ENCODE assay signal across 10 cellular contexts in genomic region chr12:81077686-81078441, GRCh38. TPM values are rescaled to one million over a fixed set of nuclear protein-coding genes. Genes with fewer than 3 reads are reported as not detected.
DNase-seq lines count a peak whose midpoint lies in the region; ATAC-seq and TF ChIP-seq lines count a peak whose summit lies in the region.
"Had no signal": no experiment of that assay in that cellular context is flagged by ENCODE, and none has a peak within 500 bp of the region (broad histone marks: within the 10 kb centered on the region; RNA-seq: fewer than 3 reads in every experiment).

Gene ACSS3, plus strand, starts transcription at chr12:81078079. Its CDS starts 42 bp downstream, at chr12:81078121.

- no peak within 1 kb of the TSS for H4K8ac ChIP-seq in neuronal stem cell (ENCODE audit: low read depth, low read length)

- peak within 1 kb of the TSS; percentile 82 for H3K23ac ChIP-seq in neuronal stem cell (ENCODE audit: low read depth, low read length, poor library complexity)

- POLR2A ChIA-PET in PC-9 (lab: Charles Lee; ENCODE audit: unreplicated experiment) = interaction anchor here (0.7 kb wide), 1 partner anchor 98 kb away, joined by 4 read pairs; no protein-coding TSS in a partner anchor

- H2AK5ac ChIP-seq in neuronal stem cell (ENCODE audit: low read depth, low read length) = no peak within 1 kb of the TSS

- no TSS peak for BruUV-seq in PC-9 (replicated peaks; lab: Mats Ljungman, UMichigan)

- no peaks in the 10 kb centered on the region for H4K20me1 ChIP-seq in PC-9 (ENCODE audit: insufficient read depth)

- H3K79me1 ChIP-seq in neuronal stem cell (ENCODE audit: low read depth, low read length) = peaks cover 3% of the 10 kb centered on the region

- CTCF ChIA-PET in PC-9 (lab: Charles Lee) = no interaction called here

- no peak within 1 kb of the TSS for H3K4ac ChIP-seq in neuronal stem cell (ENCODE audit: low read length)

- DNase-seq in Ammon's horn (ENCODE audit: low spot score) = peak; percentile 56
- DNase-seq in PC-9 = peak; percentile 50 to 64
- peak in 37 of 42 donors; percentile 4 to 71 (median 35) for DNase-seq in head of caudate nucleus
- peak; percentile 80 for DNase-seq in neuronal stem cell (ENCODE audit: low spot score)
- no peak for DNase-seq in GM20000 (ENCODE audit: low spot score)
- DNase-seq in activated CD4-positive, alpha-beta T cell treated with anti-CD3 and anti-CD28 coated beads for 48 hours = no peak
- DNase-seq: naive B cell, NCI-H2029 had no signal

- TF ChIP-seq CTCF in PC-9 (conservative IDR thresholded peaks at IDR 0.05) (no peak), GM20000 (IDR thresholded peaks at IDR 0.05; ENCODE audit: extremely low read depth, missing control alignments) (no peak)

- H3K4me2 ChIP-seq in PC-9 (peak within 1 kb of the TSS; percentile 88), neuronal stem cell (ENCODE audit: insufficient read depth, low read length, poor library complexity, severe bottlenecking) (peak within 1 kb of the TSS; percentile 84)

- no peaks in the 10 kb centered on the region for H3K9me3 ChIP-seq in PC-9 (ENCODE audit: insufficient read depth, low read depth)
- H3K9me3 ChIP-seq in neuronal stem cell (replicated peaks in 1 of 2; ENCODE audit: control insufficient read depth in 2 of 2, insufficient read depth in 1 of 2, low read depth in 1 of 2, low read length in 2 of 2) = no peaks in the 10 kb centered on the region

- H3K18ac ChIP-seq in neuronal stem cell (ENCODE audit: low read length) = peak within 1 kb of the TSS; percentile 96

- H3K79me2 ChIP-seq in PC-9 (ENCODE audit: low read depth) = no peaks in the 10 kb centered on the region; the same call in 1 of the 2 replicates

- WGBS in neuronal stem cell (ENCODE audit: extremely low coverage in 2 of 2, insufficient read length in 2 of 2, insufficient replicate concordance in 1 of 2), 2 donors = no CpG with 5 or more reads among the region's 49 CpGs

- intact Hi-C loops in PC-9 (cut with micrococcal nuclease; ENCODE audit: unreplicated experiment) = no loop called here
- intact Hi-C loops in head of caudate nucleus (cut with DNase I) = no loop called here

- H3K14ac ChIP-seq in neuronal stem cell (ENCODE audit: low read length) = no peak within 1 kb of the TSS

- peak within 1 kb of the TSS; percentile 88 for H3K9ac ChIP-seq in neuronal stem cell (ENCODE audit: low read depth, low read length, poor library complexity)

- no peak within 1 kb of the TSS for H2BK12ac ChIP-seq in neuronal stem cell (ENCODE audit: low read length)

- H3K27me3 ChIP-seq in PC-9 (ENCODE audit: insufficient read depth, low read depth) (no peaks in the 10 kb centered on the region), neuronal stem cell (ENCODE audit: control insufficient read depth in 3 of 3, insufficient read depth in 3 of 3, low read depth in 1 of 3, low read length in 3 of 3) (no peaks in the 10 kb centered on the region)

- H3K36me3 ChIP-seq in PC-9 (ENCODE audit: low read depth) (no peaks in the 10 kb centered on the region), neuronal stem cell (replicated peaks in 1 of 2; ENCODE audit: control insufficient read depth in 2 of 2, insufficient read depth in 2 of 2, low read length in 2 of 2) (no peaks in the 10 kb centered on the region)

- H3K4me3 ChIP-seq in PC-9 (peak within 1 kb of the TSS; percentile 87), neuronal stem cell (ENCODE audit: low read length in 2 of 2) (peak within 1 kb of the TSS; percentile 56 to 91)

- peak within 1 kb of the TSS; percentile 35 for H2BK5ac ChIP-seq in neuronal stem cell (ENCODE audit: low read length)

- no peaks in the 10 kb centered on the region for H3F3A ChIP-seq in PC-9 (ENCODE audit: insufficient read depth, low read depth)

- H3K9me2 ChIP-seq in PC-9 (ENCODE audit: insufficient read depth) = no peaks in the 10 kb centered on the region

- peaks cover 22% of the 10 kb centered on the region for H3K4me1 ChIP-seq in PC-9 (replicated peaks; ENCODE audit: insufficient read depth)
- H3K4me1 ChIP-seq in neuronal stem cell (ENCODE audit: control insufficient read depth in 2 of 2, insufficient read depth in 1 of 2, low read depth in 1 of 2, low read length in 2 of 2) = peaks cover 0 to 6% of the 10 kb centered on the region in 2 donors

- H4K91ac ChIP-seq in neuronal stem cell (ENCODE audit: low read depth, low read length, poor library complexity) = no peak within 1 kb of the TSS

- H3K27ac ChIP-seq in PC-9 (no peak within 1 kb of the TSS), neuronal stem cell (replicated peaks; ENCODE audit: low read length) (no peak within 1 kb of the TSS)

- peak within 1 kb of the TSS; percentile 44 for H2BK120ac ChIP-seq in neuronal stem cell (ENCODE audit: low read depth, low read length)

- peak within 1 kb of the TSS; percentile 72 for H2BK15ac ChIP-seq in neuronal stem cell (ENCODE audit: low read length)

- H2AFZ ChIP-seq in PC-9 (peak within 1 kb of the TSS; percentile 92), neuronal stem cell (ENCODE audit: low read length) (peak within 1 kb of the TSS; percentile 92)

- ATAC-seq in HG03457 (IDR thresholded peaks at IDR 0.05; ENCODE audit: unreplicated experiment) = no peak
- no peak for ATAC-seq in GM18520 (IDR thresholded peaks at IDR 0.05; ENCODE audit: unreplicated experiment)

RNA-seq across cellular contexts. Expression of gene ACSS3, which starts in this region (rescaled TPM):
- 8.5 and 9.4 TPM in 2 replicates for total RNA-seq in PC-9 (2021)
- polyA plus RNA-seq in neuronal stem cell (2013, experiment 1 of 2) = 11.7 TPM
- 12.0 TPM for polyA plus RNA-seq in neuronal stem cell (2013, experiment 2 of 2)

Comparison
In these comparisons a context has a peak if more than half of its experiments do, and no peak if none do; other contexts are left out.
1. DNase-seq: peak in Ammon's horn (single experiment), PC-9 (2 of 2), head of caudate nucleus (37 of 42) and neuronal stem cell (single experiment); none in GM20000 (single experiment) and activated CD4-positive, alpha-beta T cell treated with anti-CD3 and anti-CD28 coated beads for 48 hours (single experiment).